In the genomic region with DNA sequence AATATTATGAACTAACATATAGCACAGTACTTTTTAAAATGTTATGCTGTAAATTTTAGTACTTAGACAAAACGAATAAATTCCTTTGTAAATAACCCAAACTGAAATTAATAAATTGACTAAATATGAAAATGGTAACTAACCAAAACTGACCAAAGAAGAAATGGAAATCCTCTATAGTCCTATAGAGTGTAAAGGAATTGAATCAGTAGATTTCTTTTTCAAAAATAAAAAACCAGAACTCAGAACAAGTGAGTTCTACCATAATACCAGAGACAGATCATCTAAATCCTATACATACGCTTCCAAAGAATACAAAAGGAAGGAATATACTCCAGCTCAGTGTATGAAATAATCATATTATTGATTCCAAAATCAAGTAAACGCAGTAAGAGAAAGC, we compare ENCODE assay signal across 32 cellular contexts. TPM values are rescaled to one million over a fixed set of nuclear protein-coding genes. Genes with fewer than 3 reads are reported as not detected.
"Had no signal": no experiment of that assay in that cellular context is flagged by ENCODE, and none has a peak within 500 bp of the region (broad histone marks: within the 10 kb centered on the region; RNA-seq: fewer than 3 reads in every experiment).

No MANE protein-coding gene starts in this region.

- H3K4me3 ChIP-seq: esophagus muscularis mucosa, gastrocnemius medialis, heart left ventricle had no signal

- FAIRE-seq: astrocyte, bronchial epithelial cell had no signal

- H3K27me3 ChIP-seq: brain microvascular endothelial cell, esophagus muscularis mucosa, foreskin keratinocyte, gastrocnemius medialis, heart left ventricle had no signal

- ATAC-seq: activated naive CD4-positive, alpha-beta T cell treated with anti-CD3 and anti-CD28 coated beads, Interleukin-2, amount 50 U/mL, for 72 hours; activated T-cell treated with anti-CD3 and anti-CD28 coated beads, Interleukin-2, amount 50 U/mL, for 72 hours; effector memory CD8-positive, alpha-beta T cell; foreskin keratinocyte; gastrocnemius medialis; heart left ventricle had no signal

- H3K4me1 ChIP-seq: foreskin keratinocyte, gastrocnemius medialis, heart left ventricle had no signal

- H3K27ac ChIP-seq: brain microvascular endothelial cell, esophagus muscularis mucosa, foreskin keratinocyte, gastrocnemius medialis, heart left ventricle had no signal

- H3K36me3 ChIP-seq: brain microvascular endothelial cell, esophagus muscularis mucosa, gastrocnemius medialis, heart left ventricle had no signal

- DNase-seq: activated CD4-positive, alpha-beta memory T cell treated with anti-CD3 and anti-CD28 coated beads, Interleukin-2, amount 10 ng/mL, durations not matched to agents 7 days and 5 days; activated CD4-positive, alpha-beta T cell treated with anti-CD3 and anti-CD28 coated beads for 1 hour; activated CD4-positive, alpha-beta T cell treated with anti-CD3 and anti-CD28 coated beads for 4 hours; activated CD4-positive, alpha-beta T cell treated with anti-CD3 and anti-CD28 coated beads, Interleukin-2, amount 10 ng/mL, durations not matched to agents 7 days and 5 days; activated CD4-positive, alpha-beta T cell treated with anti-CD3 and anti-CD28 coated beads, Interleukin-2, amount 50 U/mL, for 4 hours; activated CD8-positive, alpha-beta memory T cell treated with anti-CD3 and anti-CD28 coated beads, Interleukin-2, amount 50 U/mL, for 48 hours; activated gamma-delta T cell; activated naive CD4-positive, alpha-beta T cell; activated naive CD4-positive, alpha-beta T cell treated with anti-CD3 and anti-CD28 coated beads, Interleukin-2, amount 10 ng/mL, durations not matched to agents 7 days and 5 days; activated naive CD8-positive, alpha-beta T cell treated with anti-CD3 and anti-CD28 coated beads, Interleukin-2, amount 10 ng/mL, durations not matched to agents 7 days and 5 days; activated T-cell treated with anti-CD3 and anti-CD28 coated beads for 4 hours; activated T-cell treated with anti-CD3 and anti-CD28 coated beads, Interleukin-2, amount 50 U/mL, for 24 hours; activated T-cell treated with anti-CD3 and anti-CD28 coated beads, Interleukin-2, amount 50 U/mL, for 72 hours; amniotic stem cell; anterior cingulate cortex; brain microvascular endothelial cell; cortex of kidney; dermis blood vessel endothelial cell; effector CD4-positive, alpha-beta T cell; effector memory CD8-positive, alpha-beta T cell; erythroblast; foreskin keratinocyte; gastrocnemius medialis; glutamatergic neuron; heart left ventricle; T-helper 2 cell had no signal

RNA-seq across cellular contexts. Expression of gene TMPRSS12, which starts 39.8 kb away (rescaled TPM):
- total RNA-seq: activated CD4-positive, alpha-beta memory T cell treated with anti-CD3 and anti-CD28 coated beads, Interleukin-2, amount 10 ng/mL, durations not matched to agents 7 days and 5 days; activated CD4-positive, alpha-beta T cell treated with anti-CD3 and anti-CD28 coated beads, Interleukin-2, amount 10 ng/mL, durations not matched to agents 7 days and 5 days; activated naive CD4-positive, alpha-beta T cell treated with anti-CD3 and anti-CD28 coated beads, Interleukin-2, amount 50 U/mL, for 72 hours; activated naive CD8-positive, alpha-beta T cell treated with anti-CD3 and anti-CD28 coated beads, Interleukin-2, amount 10 ng/mL, durations not matched to agents 7 days and 5 days; activated T-cell treated with anti-CD3 and anti-CD28 coated beads, Interleukin-2, amount 50 U/mL, for 72 hours; astrocyte; bronchial epithelial cell; cardiac septum; cerebellum; dermis blood vessel endothelial cell; esophagus muscularis mucosa; foreskin keratinocyte; gastrocnemius medialis; heart left ventricle had no signal
- polyA plus RNA-seq: foreskin keratinocyte, heart left ventricle had no signal
